1 cellular context compared by ENCODE assay signal in the genomic region with DNA sequence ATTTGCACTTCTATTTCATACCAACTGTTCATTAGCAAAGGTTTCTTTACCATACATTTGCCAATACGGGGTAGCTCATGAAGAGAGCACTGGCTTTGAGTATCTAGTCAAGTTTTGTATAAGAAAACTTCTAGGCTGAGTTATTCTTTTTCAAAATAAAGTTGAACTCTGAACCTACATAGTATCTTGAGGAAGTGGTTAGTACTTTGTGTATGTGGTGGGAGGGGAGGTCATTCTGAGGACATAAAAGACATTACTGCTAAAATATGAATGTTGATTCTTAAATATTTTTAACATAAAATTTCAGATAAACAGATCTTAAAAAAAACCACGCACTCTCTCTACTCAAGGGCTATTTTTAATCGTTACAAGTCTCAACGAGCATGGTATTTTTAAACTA.
TF ChIP-seq lines count a peak whose summit lies in the region.

No MANE protein-coding gene starts in this region.

TF ChIP-seq in IMR-90, 13 proteins besides CTCF, POLR2A, EP300 and RAD21 (continued from another document):
- TF ChIP-seq, protein P1, sequence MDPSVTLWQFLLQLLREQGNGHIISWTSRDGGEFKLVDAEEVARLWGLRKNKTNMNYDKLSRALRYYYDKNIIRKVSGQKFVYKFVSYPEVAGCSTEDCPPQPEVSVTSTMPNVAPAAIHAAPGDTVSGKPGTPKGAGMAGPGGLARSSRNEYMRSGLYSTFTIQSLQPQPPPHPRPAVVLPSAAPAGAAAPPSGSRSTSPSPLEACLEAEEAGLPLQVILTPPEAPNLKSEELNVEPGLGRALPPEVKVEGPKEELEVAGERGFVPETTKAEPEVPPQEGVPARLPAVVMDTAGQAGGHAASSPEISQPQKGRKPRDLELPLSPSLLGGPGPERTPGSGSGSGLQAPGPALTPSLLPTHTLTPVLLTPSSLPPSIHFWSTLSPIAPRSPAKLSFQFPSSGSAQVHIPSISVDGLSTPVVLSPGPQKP (IDR thresholded peaks at IDR 0.05; ENCODE audit: borderline replicate concordance, low read depth, low read length): no peak
- TF ChIP-seq, protein P2, sequence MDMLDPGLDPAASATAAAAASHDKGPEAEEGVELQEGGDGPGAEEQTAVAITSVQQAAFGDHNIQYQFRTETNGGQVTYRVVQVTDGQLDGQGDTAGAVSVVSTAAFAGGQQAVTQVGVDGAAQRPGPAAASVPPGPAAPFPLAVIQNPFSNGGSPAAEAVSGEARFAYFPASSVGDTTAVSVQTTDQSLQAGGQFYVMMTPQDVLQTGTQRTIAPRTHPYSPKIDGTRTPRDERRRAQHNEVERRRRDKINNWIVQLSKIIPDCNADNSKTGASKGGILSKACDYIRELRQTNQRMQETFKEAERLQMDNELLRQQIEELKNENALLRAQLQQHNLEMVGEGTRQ (IDR thresholded peaks at IDR 0.05; ENCODE audit: low read depth, low read length): no peak
- TF ChIP-seq RFX5 (IDR thresholded peaks at IDR 0.05; ENCODE audit: low read depth, low read length): no peak
- no peak for TF ChIP-seq RCOR1 (IDR thresholded peaks at IDR 0.05; ENCODE audit: insufficient replicate concordance, low read length)
